ENCODE assay signal across 27 cellular contexts in genomic region chr6:92271101-92271500, GRCh38.
"Had no signal": no experiment of that assay in that cellular context is flagged by ENCODE, and none has a peak within 500 bp of the region (broad histone marks: within the 10 kb centered on the region; RNA-seq: fewer than 3 reads in every experiment).

No MANE protein-coding gene starts in this region.

- H3K9me3 ChIP-seq: body of pancreas, esophagus muscularis mucosa, gastroesophageal sphincter had no signal

- H3K27ac ChIP-seq: body of pancreas, dorsolateral prefrontal cortex, esophagus muscularis mucosa, gastroesophageal sphincter had no signal

- H3K4me3 ChIP-seq: body of pancreas, dorsolateral prefrontal cortex, esophagus muscularis mucosa, gastroesophageal sphincter had no signal

- H3K27me3 ChIP-seq: body of pancreas, esophagus muscularis mucosa, gastroesophageal sphincter had no signal

- H3K36me3 ChIP-seq: esophagus muscularis mucosa, gastroesophageal sphincter had no signal

- DNase-seq: activated CD4-positive, alpha-beta memory T cell treated with anti-CD3 and anti-CD28 coated beads for 36 hours; activated CD4-positive, alpha-beta T cell treated with anti-CD3 and anti-CD28 coated beads for 36 hours; activated CD4-positive, alpha-beta T cell treated with anti-CD3 and anti-CD28 coated beads, Interleukin-2, amount 10 ng/mL, durations not matched to agents 24 days and 14 days; activated CD4-positive, CD25-positive, alpha-beta regulatory T cell; activated CD4-positive, CD25-positive, alpha-beta regulatory T cell treated with anti-CD3 and anti-CD28 coated beads, Interleukin-2, amount 50 U/mL, for 72 hours; activated CD8-positive, alpha-beta memory T cell treated with anti-CD3 and anti-CD28 coated beads, Interleukin-2, amount 10 ng/mL, durations not matched to agents 7 days and 5 days; activated CD8-positive, alpha-beta memory T cell treated with anti-CD3 and anti-CD28 coated beads, Interleukin-2, amount 50 U/mL, for 4 hours; activated CD8-positive, alpha-beta T cell treated with anti-CD3 and anti-CD28 coated beads, Interleukin-2, amount 10 ng/mL, durations not matched to agents 7 days and 5 days; activated gamma-delta T cell; activated naive CD4-positive, alpha-beta T cell; activated naive CD4-positive, alpha-beta T cell treated with anti-CD3 and anti-CD28 coated beads, Interleukin-2, amount 10 ng/mL, durations not matched to agents 7 days and 5 days; activated naive CD8-positive, alpha-beta T cell treated with anti-CD3 and anti-CD28 coated beads, Interleukin-2, amount 10 ng/mL, durations not matched to agents 7 days and 5 days; activated T-cell treated with anti-CD3 and anti-CD28 coated beads, Interleukin-2, amount 50 U/mL, for 1 hour; activated T-cell treated with anti-CD3 and anti-CD28 coated beads, Interleukin-2, amount 50 U/mL, for 48 hours; amniotic stem cell; anterior cingulate cortex; body of pancreas; caudate nucleus; cortex of kidney; dorsolateral prefrontal cortex; effector memory CD4-positive, alpha-beta T cell; endodermal cell; erythroblast; foreskin melanocyte; T-helper 2 cell had no signal

- H3K4me1 ChIP-seq: body of pancreas, esophagus muscularis mucosa, gastroesophageal sphincter had no signal
